Comparison of ENCODE assay signal across 21 cellular contexts in genomic region chr6:134312038-134312660, GRCh38. TPM values are rescaled to one million over a fixed set of nuclear protein-coding genes. Genes with fewer than 3 reads are reported as not detected.
A peak's percentile ranks its signal among the peaks of the same experiment; 100 is the strongest.
DNase-seq lines count a peak whose midpoint lies in the region; ATAC-seq and TF ChIP-seq lines count a peak whose summit lies in the region.
"Had no signal": no experiment of that assay in that cellular context is flagged by ENCODE, and none has a peak within 500 bp of the region (broad histone marks: within the 10 kb centered on the region; RNA-seq: fewer than 3 reads in every experiment).

No MANE protein-coding gene starts in this region.

- H3K4me3 ChIP-seq in HUES48 (ENCODE audit: low read depth, low read length), result no peak overlapping the region
- no peak overlapping the region for H3K4me3 ChIP-seq in mammary epithelial cell (replicated peaks in 1 of 3; ENCODE audit: insufficient read depth in 1 of 3, low read depth in 2 of 3, low read length in 3 of 3)
- H3K4me3 ChIP-seq: BLaER1 had no signal

- CTCF ChIA-PET in mammary epithelial cell (lab: Charles Lee; ENCODE audit: low non-redundant PET), result no interaction called here

- in situ Hi-C loops in mammary epithelial cell (cut with MboI; ENCODE audit: low sequenced_read_pairs in 2 of 2), result no loop called here

- intact Hi-C loops in mammary epithelial cell (cut with micrococcal nuclease), result no loop called here

- no peaks in the 10 kb centered on the region for H3K9me3 ChIP-seq in HUES48 (ENCODE audit: control insufficient read depth, insufficient read depth, low read length)
- H3K9me3 ChIP-seq in mammary epithelial cell (replicated peaks; ENCODE audit: insufficient read depth, low read length), result no peaks in the 10 kb centered on the region
- H3K9me3 ChIP-seq: BLaER1 had no signal

- H3K9ac ChIP-seq in HUES48 (ENCODE audit: low read depth, low read length), result no peak overlapping the region
- H3K9ac ChIP-seq in mammary epithelial cell (ENCODE audit: insufficient read depth, low read length), result no peak overlapping the region
- H3K9ac ChIP-seq: BLaER1 had no signal

- H3K27ac ChIP-seq in HUES48 (ENCODE audit: low read depth, low read length) (peak overlapping the region; percentile 41), caudate nucleus (ENCODE audit: low read depth, low read length) (peak overlapping the region; percentile 71), substantia nigra (ENCODE audit: low read depth, low read length, poor library complexity, severe bottlenecking) (peak overlapping the region; percentile 68), mammary epithelial cell (ENCODE audit: insufficient read depth, low read depth, low read length) (no peak overlapping the region)
- H3K27ac ChIP-seq: BLaER1, RWPE1 had no signal

- H3K36me3 ChIP-seq in HUES48 (ENCODE audit: control insufficient read depth, insufficient read depth, low read length), result no peaks in the 10 kb centered on the region
- H3K36me3 ChIP-seq in mammary epithelial cell (ENCODE audit: insufficient read depth, low read length), result no peaks in the 10 kb centered on the region

- no peak overlapping the region for H2AFZ ChIP-seq in mammary epithelial cell (ENCODE audit: low read depth, low read length)

- no peaks in the 10 kb centered on the region for H3K79me2 ChIP-seq in mammary epithelial cell (ENCODE audit: insufficient read depth, low read length)

- H3K4me2 ChIP-seq in mammary epithelial cell (ENCODE audit: insufficient read depth, low read depth, low read length), result no peak overlapping the region

- DNase-seq in caudate nucleus (lab: John Stamatoyannopoulos, UW) (peak in 1 of 61 donors; percentile 22), iPS DF 19.7 (ENCODE audit: low read depth, low spot score) (peak; percentile 47), substantia nigra (lab: John Stamatoyannopoulos, UW) (peak in 1 of 49 donors; percentile 27), mammary epithelial cell (no peak)
- DNase-seq: CD4-positive, CD25-positive, alpha-beta regulatory T cell; DMS153; DND-41; GOT3; HCEC 1CT; Karpas-422; NCI-H1092 treated with DMSO at 0.1 percent for 48 hours; NCI-H1436; NCI-H187; NCI-H526; SHP77 had no signal

- H3K4me1 ChIP-seq in HUES48 (ENCODE audit: control insufficient read depth, insufficient read depth, low read length) (peaks cover 55% of the 10 kb centered on the region), mammary epithelial cell (ENCODE audit: insufficient read depth, low read length) (no peaks in the 10 kb centered on the region)

- WGBS in mammary epithelial cell (ENCODE audit: low coverage, missing lambda C conversion rate), result 78% methylated on average over 7 of the region's 7 CpGs

- dilution Hi-C loops in mammary epithelial cell (cut with HindIII; ENCODE audit: low sequenced_read_pairs), result loop anchor here (5.0 kb wide), 1 partner anchor 35 kb away; no protein-coding TSS in a partner anchor

- no peak for ATAC-seq in GM21619 (IDR thresholded peaks at IDR 0.05; ENCODE audit: unreplicated experiment)
- ATAC-seq in GM18520 (IDR thresholded peaks at IDR 0.05; ENCODE audit: unreplicated experiment), result no peak
- no peak for ATAC-seq in GM19351 (IDR thresholded peaks at IDR 0.05; ENCODE audit: unreplicated experiment)

- no peaks in the 10 kb centered on the region for H4K20me1 ChIP-seq in mammary epithelial cell (ENCODE audit: insufficient read depth, low read length)
- H4K20me1 ChIP-seq: BLaER1 had no signal

- TF ChIP-seq CTCF in mammary epithelial cell (conservative IDR thresholded peaks at IDR 0.05 in 1 of 2, IDR thresholded peaks at IDR 0.05 in 1 of 2; ENCODE audit: extremely low read depth in 1 of 2, insufficient read depth in 1 of 2, low read depth in 1 of 2, low read length in 2 of 2), result no peak

- H3K27me3 ChIP-seq in HUES48 (ENCODE audit: control insufficient read depth, insufficient read depth, low read length) (peaks cover 8% of the 10 kb centered on the region; the same call in 1 of the 2 replicates), mammary epithelial cell (ENCODE audit: insufficient read depth, low read length) (no peaks in the 10 kb centered on the region)
- H3K27me3 ChIP-seq: BLaER1 had no signal

- no TSS peak for BruUV-seq in mammary epithelial cell (replicated peaks; lab: Mats Ljungman, UMichigan)

RNA-seq across cellular contexts. Expression of gene SGK1, which starts 5.8 kb away (rescaled TPM):
- total RNA-seq in mammary epithelial cell, result 100 to 1,000 TPM in 1 of 2 donors, 10 to 100 TPM in 1; 84.5 to 755 TPM
- polyA plus RNA-seq in mammary epithelial cell, result 130 TPM
- 255 TPM for polyA minus RNA-seq in mammary epithelial cell
